23 cellular contexts compared by ENCODE assay signal in the genomic region with DNA sequence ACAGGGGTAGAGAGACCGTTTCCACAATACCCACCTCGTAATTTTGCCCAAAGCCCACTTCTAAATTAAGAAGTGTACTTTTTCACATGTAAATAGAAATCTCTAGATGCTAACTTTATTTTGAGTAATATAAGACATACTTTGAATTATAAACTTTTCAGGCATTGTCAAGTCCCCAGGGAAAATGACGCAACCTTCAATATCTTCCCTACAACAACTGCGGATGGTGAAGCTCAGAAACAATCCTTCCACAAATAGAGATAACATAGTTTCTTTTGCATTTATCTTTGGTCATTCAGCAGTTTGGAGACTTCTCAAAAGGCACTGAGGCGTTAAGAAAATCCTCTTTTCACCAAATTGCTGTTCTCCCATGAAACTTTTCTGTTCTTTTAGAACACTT.
"Had no signal": no experiment of that assay in that cellular context is flagged by ENCODE, and none has a peak within 500 bp of the region (broad histone marks: within the 10 kb centered on the region; RNA-seq: fewer than 3 reads in every experiment).

No MANE protein-coding gene starts in this region.

- ATAC-seq: activated T-helper 17 cell treated with anti-CD3 and anti-CD28 coated beads, Interleukin-2, amount 50 U/mL, for 72 hours; heart right ventricle; naive thymus-derived CD8-positive, alpha-beta T cell; stimulated activated effector memory CD8-positive, alpha-beta T cell treated with anti-CD3 and anti-CD28 coated beads, Interleukin-12 subunit alpha, Interleukin-12 subunit beta, amount 100 ng/mL, for 72 hours; stimulated activated naive CD8-positive, alpha-beta T cell treated with anti-CD3 and anti-CD28 coated beads, Interleukin-15, amount 100 ng/mL, for 72 hours; T-cell had no signal

- H3K4me3 ChIP-seq: heart right ventricle, left ventricle myocardium inferior, ovary, prostate gland, tibial artery had no signal

- H3K4me1 ChIP-seq: left ventricle myocardium inferior, prostate gland, tibial artery had no signal

- DNase-seq: activated CD4-positive, alpha-beta T cell treated with anti-CD3 and anti-CD28 coated beads for 1 hour; activated CD4-positive, alpha-beta T cell treated with anti-CD3 and anti-CD28 coated beads, Interleukin-2, amount 50 U/mL, for 1 hour; activated CD8-positive, alpha-beta memory T cell treated with anti-CD3 and anti-CD28 coated beads, Interleukin-2, amount 50 U/mL, for 4 hours; activated naive CD4-positive, alpha-beta T cell; activated naive CD8-positive, alpha-beta T cell treated with anti-CD3 and anti-CD28 coated beads for 36 hours; activated T-cell treated with anti-CD3 and anti-CD28 coated beads, Interleukin-2, amount 50 U/mL, for 24 hours; amygdala; effector CD8-positive, alpha-beta T cell; erythroblast; foreskin fibroblast; heart right ventricle; left ventricle myocardium inferior; mammary epithelial cell; naive thymus-derived CD8-positive, alpha-beta T cell; ovary; stimulated activated CD4-positive, alpha-beta T cell treated with anti-CD3 and anti-CD28 coated beads, Interleukin-2, amount 100 ng/mL, for 24 hours; stimulated activated naive CD8-positive, alpha-beta T cell treated with anti-CD3 and anti-CD28 coated beads, Interleukin-15, amount 100 ng/mL, for 72 hours; T-cell; tibial artery had no signal

- H3K36me3 ChIP-seq: heart right ventricle, left ventricle myocardium inferior, neutrophil, ovary, prostate gland, tibial artery had no signal

- H3K27me3 ChIP-seq: heart right ventricle, neutrophil, tibial artery had no signal

- H3K9me3 ChIP-seq: heart right ventricle, left ventricle myocardium inferior, neutrophil, ovary, prostate gland, tibial artery had no signal

- H3K27ac ChIP-seq: heart right ventricle, left ventricle myocardium inferior, neutrophil, ovary, prostate gland, tibial artery had no signal
